Comparison of ENCODE assay signal across 8 cellular contexts in genomic region chr2:224075588-224075987, GRCh38.
"Had no signal": no experiment of that assay in that cellular context is flagged by ENCODE, and none has a peak within 500 bp of the region (broad histone marks: within the 10 kb centered on the region; RNA-seq: fewer than 3 reads in every experiment).

No MANE protein-coding gene starts in this region.

- FAIRE-seq: G401.6, GM12878, GM12891, GM12892, GM18507, GM19239 had no signal

- H3K4me3 ChIP-seq: GM12878 had no signal

- DNase-seq: GDM1, GF-D8 had no signal

- ATAC-seq: GM12878 had no signal
